Comparison of ENCODE assay signal across 17 cellular contexts in genomic region chr15:100108346-100108745, GRCh38.
"Had no signal": no experiment of that assay in that cellular context is flagged by ENCODE, and none has a peak within 500 bp of the region (broad histone marks: within the 10 kb centered on the region; RNA-seq: fewer than 3 reads in every experiment).

No MANE protein-coding gene starts in this region.

- ATAC-seq: activated CD4-positive, alpha-beta T cell treated with anti-CD3 and anti-CD28 coated beads for 36 hours; activated T-helper 17 cell treated with anti-CD3 and anti-CD28 coated beads, Interleukin-2, amount 50 U/mL, for 72 hours; T-helper 17 cell had no signal

- H3K27ac ChIP-seq: VCaP had no signal

- DNase-seq: activated CD4-positive, alpha-beta memory T cell treated with anti-CD3 and anti-CD28 coated beads, Interleukin-2, amount 10 ng/mL, durations not matched to agents 7 days and 5 days; activated CD4-positive, alpha-beta T cell treated with anti-CD3 and anti-CD28 coated beads for 36 hours; activated CD4-positive, alpha-beta T cell treated with anti-CD3 and anti-CD28 coated beads, Interleukin-2, amount 50 U/mL, for 1 hour; activated naive CD4-positive, alpha-beta T cell treated with anti-CD3 and anti-CD28 coated beads, Interleukin-2, amount 50 U/mL, for 16 hours; activated naive CD8-positive, alpha-beta T cell treated with anti-CD3 and anti-CD28 coated beads, Interleukin-2, amount 10 ng/mL, durations not matched to agents 7 days and 5 days; activated T-cell treated with anti-CD3 and anti-CD28 coated beads for 4 hours; activated T-cell treated with anti-CD3 and anti-CD28 coated beads, Interleukin-2, amount 50 U/mL, for 48 hours; NCI-H146; NCI-H187 treated with DMSO at 0.1 percent for 48 hours; NCI-H2081 treated with DMSO at 0.1 percent for 48 hours; NCI-H446; NCI-H524; SIG-M5; T-helper 17 cell; T1000 had no signal
